In the genomic region with DNA sequence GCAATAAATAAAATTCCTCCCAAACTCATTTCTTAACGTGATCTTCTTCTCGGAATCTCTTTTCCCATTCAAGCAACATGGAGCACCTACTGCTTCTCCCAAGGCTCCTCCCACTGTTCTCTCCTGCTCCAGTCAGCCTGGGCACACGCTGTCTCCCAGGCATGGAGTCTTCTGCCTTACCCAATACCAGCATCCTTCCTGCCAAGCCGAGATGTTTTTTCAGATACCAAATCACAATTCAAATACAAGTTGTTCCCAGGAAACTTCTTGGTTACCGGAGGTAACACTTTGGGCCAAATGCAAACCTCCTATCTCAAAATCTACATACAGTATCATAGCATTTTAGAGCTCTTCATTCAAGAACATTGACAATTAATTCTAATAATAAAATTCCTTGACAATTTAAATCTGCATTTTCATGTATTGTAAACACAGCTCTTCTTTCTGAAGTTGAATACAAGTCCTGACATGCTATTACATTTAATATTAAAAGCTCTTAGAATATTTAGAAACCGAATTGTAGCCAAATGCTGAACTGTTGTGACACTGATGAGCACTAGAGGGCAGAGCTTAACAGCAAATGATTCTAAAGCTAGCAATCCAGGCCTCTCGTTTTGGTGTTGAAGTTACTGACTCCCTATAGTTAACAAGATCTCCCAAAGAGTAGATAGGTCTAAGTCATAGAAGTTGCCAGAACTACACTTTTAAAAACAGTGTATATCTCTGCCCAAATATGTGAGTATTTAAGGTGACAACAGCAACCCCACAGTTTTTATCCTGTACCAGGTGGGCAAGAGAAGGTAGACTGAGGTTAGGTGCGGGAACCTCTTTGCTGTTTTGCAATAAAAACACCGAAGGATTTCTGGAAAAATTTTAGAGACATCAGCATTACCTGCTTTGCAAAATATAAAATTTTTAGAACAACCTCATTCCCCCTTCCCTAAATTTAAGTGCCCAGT, we compare ENCODE assay signal across 8 cellular contexts. TPM values are rescaled to one million over a fixed set of nuclear protein-coding genes. Genes with fewer than 3 reads are reported as not detected.
DNase-seq lines count a peak whose midpoint lies in the region; ATAC-seq and TF ChIP-seq lines count a peak whose summit lies in the region.

No MANE protein-coding gene starts in this region.

- intact Hi-C loops in CD8-positive, alpha-beta T cell (cut with DNase I, micrococcal nuclease), result loop anchor here (1.0 to 10.0 kb wide), 14 partner anchors 185 to 1175 kb away; partner anchors contain the start of genes GCLM (in 2 of the 2) and MTF2 (in 1 of the 2)

- no peak overlapping the region for H3K4me3 Mint-ChIP-seq in CD8-positive, alpha-beta T cell
- no peak overlapping the region for H3K4me3 Mint-ChIP-seq in stimulated activated effector memory CD8-positive, alpha-beta T cell treated with anti-CD3 and anti-CD28 coated beads, Interleukin-12 subunit alpha, Interleukin-12 subunit beta, amount 100 ng/mL, for 72 hours

- H3K36me3 Mint-ChIP-seq in CD8-positive, alpha-beta T cell, result no peaks in the 10 kb centered on the region
- H3K36me3 Mint-ChIP-seq in stimulated activated effector memory CD8-positive, alpha-beta T cell treated with anti-CD3 and anti-CD28 coated beads, Interleukin-12 subunit alpha, Interleukin-12 subunit beta, amount 100 ng/mL, for 72 hours, result no peaks in the 10 kb centered on the region

- H3K27me3 ChIP-seq in CD8-positive, alpha-beta T cell (ENCODE audit: insufficient read depth, low read length), result no peaks in the 10 kb centered on the region
- H3K27me3 ChIP-seq in RWPE2 (ENCODE audit: insufficient read depth, poor library complexity, severe bottlenecking) (no peaks in the 10 kb centered on the region), brain microvascular endothelial cell (replicated peaks) (no peaks in the 10 kb centered on the region)

- H3K27ac Mint-ChIP-seq in CD8-positive, alpha-beta T cell, result no peak overlapping the region
- no peak overlapping the region for H3K27ac Mint-ChIP-seq in stimulated activated effector memory CD8-positive, alpha-beta T cell treated with anti-CD3 and anti-CD28 coated beads, Interleukin-12 subunit alpha, Interleukin-12 subunit beta, amount 100 ng/mL, for 72 hours

- H3K9me3 ChIP-seq in CD8-positive, alpha-beta T cell (ENCODE audit: low read length), result no peaks in the 10 kb centered on the region
- no peaks in the 10 kb centered on the region for H3K9me3 ChIP-seq in RWPE2 (ENCODE audit: severe bottlenecking)

- no peak overlapping the region for H3K4me3 ChIP-seq in CD8-positive, alpha-beta T cell (ENCODE audit: low read depth, low read length)
- H3K4me3 ChIP-seq in NB4 (ENCODE audit: low read depth, low read length), result no peak overlapping the region
- H3K4me3 ChIP-seq in RWPE2 (ENCODE audit: severe bottlenecking), result no peak overlapping the region
- no peak overlapping the region for H3K4me3 ChIP-seq in brain microvascular endothelial cell (ENCODE audit: low read depth, low read length)

- CTCF ChIA-PET in CD8-positive, alpha-beta T cell (lab: Charles Lee), result interaction anchor here (0.6 to 9.2 kb wide), 39 partner anchors 9 to 606 kb away, joined by 3 to 173 read pairs (median 4); partner anchors contain the start of genes DNTTIP2 and GCLM

- no peaks in the 10 kb centered on the region for H3K4me1 Mint-ChIP-seq in CD8-positive, alpha-beta T cell (ENCODE audit: low read depth)
- peaks cover 5% of the 10 kb centered on the region for H3K4me1 Mint-ChIP-seq in stimulated activated effector memory CD8-positive, alpha-beta T cell treated with anti-CD3 and anti-CD28 coated beads, Interleukin-12 subunit alpha, Interleukin-12 subunit beta, amount 100 ng/mL, for 72 hours

- TF ChIP-seq POLR2A in NB4 (IDR thresholded peaks at IDR 0.05; ENCODE audit: extremely low read depth, insufficient read length), result no peak

- H3K36me3 ChIP-seq in CD8-positive, alpha-beta T cell (ENCODE audit: insufficient read depth, low read length), result no peaks in the 10 kb centered on the region
- H3K36me3 ChIP-seq in RWPE2 (ENCODE audit: low read depth), result peaks cover 79% of the 10 kb centered on the region
- H3K36me3 ChIP-seq in brain microvascular endothelial cell (replicated peaks), result no peaks in the 10 kb centered on the region

- DNase-seq in CD8-positive, alpha-beta T cell, result peak; percentile 8 to 57 (median 34)
- DNase-seq in NB4 (ENCODE audit: low read depth), result peak; percentile 70
- no peak for DNase-seq in RWPE2 (ENCODE audit: low spot score)
- DNase-seq in brain microvascular endothelial cell, result peak; percentile 72
- peak; percentile 86 for DNase-seq in inferior parietal cortex (ENCODE audit: extremely low spot score)
- DNase-seq in stimulated activated effector memory CD8-positive, alpha-beta T cell treated with anti-CD3 and anti-CD28 coated beads, Interleukin-12 subunit alpha, Interleukin-12 subunit beta, amount 100 ng/mL, for 72 hours (ENCODE audit: low spot score in 2 of 2), result peak in 1 of 2 donors; percentile 33
- DNase-seq in T-helper 9 cell, result no peak

- no peaks in the 10 kb centered on the region for H3K4me1 ChIP-seq in CD8-positive, alpha-beta T cell (ENCODE audit: insufficient read depth, low read length)
- peaks cover 67% of the 10 kb centered on the region for H3K4me1 ChIP-seq in RWPE2 (ENCODE audit: insufficient read depth, poor library complexity, severe bottlenecking)

- H3K27me3 Mint-ChIP-seq in CD8-positive, alpha-beta T cell (ENCODE audit: low read depth), result no peaks in the 10 kb centered on the region

- H3K27ac ChIP-seq in CD8-positive, alpha-beta T cell (ENCODE audit: low read depth, low read length), result no peak overlapping the region
- peak overlapping the region; percentile 96 for H3K27ac ChIP-seq in RWPE2 (ENCODE audit: poor library complexity, severe bottlenecking)
- no peak overlapping the region for H3K27ac ChIP-seq in brain microvascular endothelial cell

- peak; percentile 93 for ATAC-seq in CD8-positive, alpha-beta T cell
- ATAC-seq in GM19025 (IDR thresholded peaks at IDR 0.05; ENCODE audit: low read depth, unreplicated experiment), result peak; percentile 51
- peak; percentile 67 for ATAC-seq in RWPE2 (ENCODE audit: low read depth)
- peak; percentile 76 for ATAC-seq in stimulated activated effector memory CD8-positive, alpha-beta T cell treated with anti-CD3 and anti-CD28 coated beads, Interleukin-12 subunit alpha, Interleukin-12 subunit beta, amount 100 ng/mL, for 72 hours

- peak; percentile 90 for TF ChIP-seq CTCF in CD8-positive, alpha-beta T cell (IDR thresholded peaks at IDR 0.05)
- peak; percentile 56 for TF ChIP-seq CTCF in NB4 (IDR thresholded peaks at IDR 0.05; ENCODE audit: low read depth, low read length)
- TF ChIP-seq CTCF in RWPE2 (IDR thresholded peaks at IDR 0.05; ENCODE audit: poor library complexity, severe bottlenecking), result peak; percentile 91
- peak; percentile 78 for TF ChIP-seq CTCF in brain microvascular endothelial cell (IDR thresholded peaks at IDR 0.05; ENCODE audit: low read depth, low read length, missing control alignments)

- POLR2A ChIA-PET in CD8-positive, alpha-beta T cell (lab: Charles Lee), result interaction anchor here (0.6 to 1.7 kb wide), 4 partner anchors 22 to 913 kb away, joined by 3 to 9 read pairs (median 4); no protein-coding TSS in a partner anchor

- in situ Hi-C loops in brain microvascular endothelial cell (cut with HindIII; ENCODE audit: low pct_ligation_motif_present, low sequenced_read_pairs), result no loop called here

- H3K9me3 Mint-ChIP-seq in CD8-positive, alpha-beta T cell, result no peaks in the 10 kb centered on the region
- H3K9me3 Mint-ChIP-seq in stimulated activated effector memory CD8-positive, alpha-beta T cell treated with anti-CD3 and anti-CD28 coated beads, Interleukin-12 subunit alpha, Interleukin-12 subunit beta, amount 100 ng/mL, for 72 hours, result no peaks in the 10 kb centered on the region

RNA-seq across cellular contexts. Expression of gene BCAR3, which starts 52.3 kb away (rescaled TPM):
- under 1 TPM; 0.54 to 0.81 TPM for total RNA-seq in CD8-positive, alpha-beta T cell

Comparison
In these comparisons a context has a peak if more than half of its experiments do, and no peak if none do; other contexts are left out.
1. DNase-seq: peak in CD8-positive, alpha-beta T cell (7 of 7), NB4 (single experiment), brain microvascular endothelial cell (single experiment) and inferior parietal cortex (single experiment); none in RWPE2 (single experiment) and T-helper 9 cell (single experiment).
2. Peak in every context shown above with its lines, with median percentiles within 50 percentile points of each other: ATAC-seq and CTCF ChIP-seq.